ENCODE assay signal across 7 cellular contexts in the genomic region with DNA sequence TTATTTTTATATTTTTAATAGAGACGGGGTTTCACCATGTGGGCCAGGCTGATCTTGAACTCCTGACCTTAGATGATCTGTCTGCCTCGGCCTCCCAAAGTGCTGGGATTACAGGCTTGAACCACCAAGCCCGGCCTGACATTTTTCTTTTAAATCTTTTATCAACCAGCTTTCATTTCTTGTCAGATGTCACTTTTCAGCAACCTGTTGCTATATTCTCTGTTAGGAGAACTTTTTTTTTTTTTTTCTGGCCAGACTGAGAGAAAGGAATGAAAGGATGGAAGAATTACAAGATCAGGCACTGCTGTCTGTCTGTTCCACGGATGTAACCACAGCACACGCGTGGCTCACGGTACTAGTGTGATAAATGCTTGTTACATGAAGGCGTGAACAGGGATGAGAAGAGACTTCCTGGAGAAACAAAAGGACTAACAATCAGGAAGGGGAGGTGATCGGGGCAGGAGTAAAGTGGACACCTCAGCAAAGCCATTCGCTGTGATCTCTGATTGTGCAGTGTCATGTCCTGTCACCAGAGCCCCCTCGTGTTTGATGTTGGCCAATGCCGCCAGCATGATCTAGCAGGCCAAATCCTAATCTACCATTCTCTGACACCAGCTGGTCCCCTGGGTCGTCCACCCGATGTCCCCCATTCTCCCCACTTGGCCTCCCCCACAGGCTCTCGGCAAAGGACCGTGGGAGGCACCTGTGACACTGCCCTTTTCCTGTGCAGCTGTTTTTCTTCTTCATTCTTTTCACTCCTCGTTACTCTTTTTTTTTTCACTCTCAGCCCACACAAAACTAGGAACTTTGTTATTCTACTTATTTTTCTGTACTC.
DNase-seq lines count a peak whose midpoint lies in the region; ATAC-seq, FAIRE-seq and TF ChIP-seq lines count a peak whose summit lies in the region.

No MANE protein-coding gene starts in this region.

- TF ChIP-seq CTCF in GM13977 (IDR thresholded peaks at IDR 0.05; ENCODE audit: extremely low read depth, insufficient read depth, missing control alignments) (peak; percentile 59), GM12878 (IDR thresholded peaks at IDR 0.05 in 2 of 3, conservative IDR thresholded peaks at IDR 0.05 in 1 of 3; ENCODE audit: control insufficient read depth in 2 of 3, extremely low read depth in 1 of 3, insufficient read depth in 1 of 3, low read depth in 3 of 3, low read length in 3 of 3) (peak; percentile 43 to 58 (median 50); a peak in 5 of 6 replicates), keratinocyte (optimal IDR thresholded peaks at IDR 0.05 in 1 of 3, IDR thresholded peaks at IDR 0.05 in 1 of 3, conservative IDR thresholded peaks at IDR 0.05 in 1 of 3; ENCODE audit: extremely low read depth in 1 of 3, insufficient read depth in 2 of 3, low read length in 3 of 3) (peak in 1 of 3 experiments; percentile 25)

- peak; percentile 73 for FAIRE-seq in GM12878 (lab: Jason Lieb, UNC)
- no peak for FAIRE-seq in keratinocyte (lab: Jason Lieb, UNC)

- ATAC-seq in HG03097 (IDR thresholded peaks at IDR 0.05; ENCODE audit: low FRiP score, unreplicated experiment): peak; percentile 28
- ATAC-seq in GM12878: peak; percentile 54

- TF ChIP-seq EP300 in GM12878 (IDR thresholded peaks at IDR 0.05; ENCODE audit: borderline replicate concordance in 1 of 2, control insufficient read depth in 1 of 2, low read depth in 2 of 2, low read length in 2 of 2): no peak

- dilution Hi-C loops in keratinocyte (cut with MboI; ENCODE audit: extremely low pct_ligation_motif_present, low sequenced_read_pairs): no loop called here

- H3K79me2 ChIP-seq in GM12878 (ENCODE audit: control insufficient read depth, insufficient read depth, low read length): no peaks in the 10 kb centered on the region
- peaks cover 5% of the 10 kb centered on the region for H3K79me2 ChIP-seq in keratinocyte (ENCODE audit: control insufficient read depth, insufficient read depth, low read length)

- no TSS peak for BruUV-seq in GM12878 (replicated peaks; lab: Mats Ljungman, UMichigan)

- H3K9ac ChIP-seq in GM12878 (ENCODE audit: control insufficient read depth, insufficient read depth, low read length) (peak overlapping the region; percentile 41), keratinocyte (ENCODE audit: control insufficient read depth, extremely low read depth, insufficient read depth, low read length) (peak overlapping the region; percentile 94)

- peak; percentile 54; the same call in 1 of the 2 replicates for TF ChIP-seq POLR2A in GM12878 (IDR thresholded peaks at IDR 0.05; ENCODE audit: low read depth, low read length)

- CTCF ChIA-PET in GM12878 (lab: Yijun Ruan, JAX): interaction anchor here (0.6 to 5.2 kb wide), 19 partner anchors 7 to 333 kb away, joined by 3 to 96 read pairs (median 5); no protein-coding TSS in a partner anchor

- H2AFZ ChIP-seq in GM12878 (ENCODE audit: control insufficient read depth, low read depth, low read length): peak overlapping the region; percentile 83
- H2AFZ ChIP-seq in keratinocyte (ENCODE audit: control insufficient read depth, low read length): no peak overlapping the region

- peak; percentile 53 for TF ChIP-seq RAD21 in GM12878 (IDR thresholded peaks at IDR 0.05; ENCODE audit: insufficient read depth, low read depth, low read length)

- peak overlapping the region; percentile 43 for H3K4me3 ChIP-seq in GM12878
- peak overlapping the region in 1 of 3 experiments; percentile 2 for H3K4me3 ChIP-seq in keratinocyte (ENCODE audit: control insufficient read depth in 2 of 3, extremely low read depth in 1 of 3, insufficient read depth in 2 of 3, low read depth in 1 of 3, low read length in 3 of 3)

- DNase-seq in GM13977 (ENCODE audit: low spot score): peak; percentile 65
- peak; percentile 72 for DNase-seq in SHP77 treated with DMSO at 0.1 percent for 48 hours (lab: John Stamatoyannopoulos, UW)
- no peak for DNase-seq in GM12878 (ENCODE audit: low read depth, low spot score)
- DNase-seq in keratinocyte (ENCODE audit: low read depth, low spot score): no peak
- peak; percentile 65 for DNase-seq in stimulated activated CD4-positive, alpha-beta T cell treated with anti-CD3 and anti-CD28 coated beads, Interleukin-15, amount 100 ng/mL, for 24 hours
- DNase-seq in T-helper 9 cell: no peak

- H3K9me3 ChIP-seq in GM12878 (replicated peaks; ENCODE audit: control insufficient read depth, insufficient read depth, low read length): no peaks in the 10 kb centered on the region
- no peaks in the 10 kb centered on the region for H3K9me3 ChIP-seq in keratinocyte (ENCODE audit: control insufficient read depth, low read depth, low read length)

- H3K4me2 ChIP-seq in GM12878 (ENCODE audit: control insufficient read depth, insufficient read depth): peak overlapping the region; percentile 58
- peak overlapping the region; percentile 91 for H3K4me2 ChIP-seq in keratinocyte (ENCODE audit: control insufficient read depth, extremely low read depth, insufficient read depth, low read depth, low read length)

- SMC1A ChIA-PET in GM12878 (lab: Charles Lee; ENCODE audit: uncharacterized antibody, unreplicated experiment): interaction anchor here (0.6 to 5.4 kb wide), 20 partner anchors 7 to 389 kb away, joined by 3 to 59 read pairs (median 6); no protein-coding TSS in a partner anchor

- in situ Hi-C loops in GM13977 (cut with MboI; ENCODE audit: low pct_unique_long_range_greater_than_20kb, low sequenced_read_pairs, unreplicated experiment) (loop anchor here (10.0 to 25.0 kb wide), 2 partner anchors 68 to 134 kb away; a partner anchor contains a TSS), GM12878 (cut with MboI) (loop anchor here (5.0 to 10.0 kb wide), 3 partner anchors 144 to 622 kb away; a partner anchor contains a TSS)

- H3K27ac ChIP-seq in GM12878 (ENCODE audit: control insufficient read depth, insufficient read depth) (peak overlapping the region; percentile 90), keratinocyte (ENCODE audit: control insufficient read depth, insufficient read depth, low read length) (peak overlapping the region; percentile 97)

- POLR2A ChIA-PET in GM12878 (lab: Charles Lee): interaction anchor here (0.6 to 1.5 kb wide), 6 partner anchors 9 to 678 kb away, joined by 3 to 5 read pairs (median 4); no protein-coding TSS in a partner anchor

- H3K36me3 ChIP-seq in GM12878 (ENCODE audit: control insufficient read depth in 2 of 2, insufficient read depth in 2 of 2, low read length in 1 of 2): no peaks in the 10 kb centered on the region
- peaks cover 3 to 4% of the 10 kb centered on the region in 2 experiments for H3K36me3 ChIP-seq in keratinocyte (ENCODE audit: control insufficient read depth in 2 of 2, extremely low read depth in 1 of 2, insufficient read depth in 2 of 2, low read length in 2 of 2)

- intact Hi-C loops in GM12878 (cut with micrococcal nuclease; ENCODE audit: unreplicated experiment): no loop called here

- H3K4me1 ChIP-seq in GM12878 (ENCODE audit: control insufficient read depth, insufficient read depth, low read length) (peaks cover 37% of the 10 kb centered on the region), keratinocyte (ENCODE audit: control insufficient read depth, extremely low read depth, insufficient read depth, low read length) (peaks cover 36% of the 10 kb centered on the region)

- H4K20me1 ChIP-seq in GM12878 (ENCODE audit: control insufficient read depth, insufficient read depth) (no peaks in the 10 kb centered on the region), keratinocyte (ENCODE audit: control insufficient read depth, extremely low read depth, insufficient read depth, low read length) (no peaks in the 10 kb centered on the region)

- 16% methylated on average over 17 of the region's 17 CpGs for WGBS in GM12878 (ENCODE audit: insufficient coverage, insufficient replicate concordance, low lambda C conversion rate, missing lambda C conversion rate)

- H3K9me1 ChIP-seq in keratinocyte (ENCODE audit: control insufficient read depth, extremely low read depth, insufficient read depth, low read length): no peaks in the 10 kb centered on the region

- H3K27me3 ChIP-seq in GM12878 (replicated peaks in 1 of 2; ENCODE audit: control insufficient read depth in 2 of 2, insufficient read depth in 2 of 2, low read length in 1 of 2): no peaks in the 10 kb centered on the region
- H3K27me3 ChIP-seq in keratinocyte (ENCODE audit: control insufficient read depth, extremely low read depth, insufficient read depth, low read length): no peaks in the 10 kb centered on the region

- RAD21 ChIA-PET in GM12878 (lab: Charles Lee; ENCODE audit: unreplicated experiment): interaction anchor here (1.0 to 5.5 kb wide), 14 partner anchors 7 to 399 kb away, joined by 3 to 56 read pairs (median 11); no protein-coding TSS in a partner anchor

TF ChIP-seq in GM12878, 131 proteins besides CTCF, POLR2A, EP300 and RAD21 (continues in another document):
- TF ChIP-seq IKZF1 (conservative IDR thresholded peaks at IDR 0.05) (peak; percentile 17; the same call in 1 of the 2 replicates), YY1 (IDR thresholded peaks at IDR 0.05; ENCODE audit: low read depth, low read length) (peak; percentile 42; the same call in 1 of the 2 replicates), POU2F2 (IDR thresholded peaks at IDR 0.05; ENCODE audit: borderline replicate concordance, low read depth, low read length) (0 out of 3 replicates have a peak, but pooled peaks have one; percentile 18)

Comparison
In these comparisons a context has a peak if more than half of its experiments do, and no peak if none do; other contexts are left out.
1. DNase-seq: peak in GM13977 (single experiment), SHP77 treated with DMSO at 0.1 percent for 48 hours (single experiment) and stimulated activated CD4-positive, alpha-beta T cell treated with anti-CD3 and anti-CD28 coated beads, Interleukin-15, amount 100 ng/mL, for 24 hours (single experiment); none in GM12878 (single experiment), keratinocyte (single experiment) and T-helper 9 cell (single experiment).